11 cellular contexts compared by ENCODE assay signal in the genomic region with DNA sequence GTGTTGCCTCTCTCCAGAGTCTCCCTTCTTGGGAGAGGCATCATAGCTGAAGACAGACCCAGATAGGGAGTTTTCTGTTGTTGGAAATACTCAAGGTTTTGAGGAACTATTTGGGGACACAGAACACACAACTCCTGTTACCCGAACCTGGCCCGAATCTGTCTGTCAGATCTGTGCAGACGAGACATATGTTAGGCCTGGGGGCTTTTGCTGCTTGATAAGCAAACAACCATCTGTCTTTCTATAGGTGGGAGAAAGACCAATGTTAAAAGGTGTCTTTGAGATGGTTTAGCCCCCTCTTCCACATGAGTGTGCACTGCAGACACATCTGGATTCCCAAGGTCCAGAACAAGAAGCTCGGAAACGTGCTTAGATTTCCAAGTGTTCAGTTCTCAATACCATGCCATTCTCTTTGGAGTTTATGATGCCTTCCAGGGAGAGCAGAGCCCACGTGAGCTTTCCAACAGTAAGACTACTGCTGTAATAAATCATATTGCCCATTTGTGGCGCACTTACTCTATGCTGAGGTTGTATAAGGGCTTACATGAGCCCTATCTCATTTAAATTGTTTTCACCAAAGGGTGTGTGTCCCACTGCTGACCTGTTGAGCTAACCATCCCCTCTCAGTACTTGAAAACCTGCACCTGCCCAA. TPM values are rescaled to one million over a fixed set of nuclear protein-coding genes. Genes with fewer than 3 reads are reported as not detected.
A peak's percentile ranks its signal among the peaks of the same experiment; 100 is the strongest.
DNase-seq lines count a peak whose midpoint lies in the region; ATAC-seq and TF ChIP-seq lines count a peak whose summit lies in the region.
"Had no signal": no experiment of that assay in that cellular context is flagged by ENCODE, and none has a peak within 500 bp of the region (broad histone marks: within the 10 kb centered on the region; RNA-seq: fewer than 3 reads in every experiment).

No MANE protein-coding gene starts in this region.

- H3K4me3 ChIP-seq in RWPE2 (ENCODE audit: severe bottlenecking) = no peak overlapping the region
- no peak overlapping the region for H3K4me3 ChIP-seq in CD8-positive, alpha-beta memory T cell (ENCODE audit: low read length)
- H3K4me3 ChIP-seq: cardiac muscle cell, prostate gland, SJCRH30 had no signal

- H3K27me3 Mint-ChIP-seq in osteocyte (ENCODE audit: unreplicated experiment) = no peaks in the 10 kb centered on the region
- peaks cover 3 to 4% of the 10 kb centered on the region in 2 donors for H3K27me3 Mint-ChIP-seq in CD8-positive, alpha-beta memory T cell

- CTCF ChIA-PET in CD8-positive, alpha-beta memory T cell (lab: Charles Lee) = interaction anchor here (0.8 to 4.9 kb wide), 6 partner anchors 8 to 205 kb away, joined by 3 to 30 read pairs (median 4); a partner anchor contains a TSS

- H3K27ac ChIP-seq in RWPE2 (ENCODE audit: poor library complexity, severe bottlenecking) = peak overlapping the region; percentile 3
- H3K27ac ChIP-seq in CD8-positive, alpha-beta memory T cell (ENCODE audit: low read depth, low read length) = no peak overlapping the region
- H3K27ac ChIP-seq: cardiac muscle cell, prostate gland, SJCRH30 had no signal

- peak overlapping the region; percentile 4 for H3K27ac Mint-ChIP-seq in osteocyte (ENCODE audit: unreplicated experiment)
- peak overlapping the region in 3 of 8 donors; percentile 29 to 85 (median 54) for H3K27ac Mint-ChIP-seq in CD8-positive, alpha-beta memory T cell

- no peaks in the 10 kb centered on the region for H3K36me3 ChIP-seq in RWPE2 (ENCODE audit: low read depth)
- H3K36me3 ChIP-seq in CD8-positive, alpha-beta memory T cell (ENCODE audit: insufficient read depth, low read length) = no peaks in the 10 kb centered on the region
- H3K36me3 ChIP-seq: cardiac muscle cell, prostate gland, SJCRH30 had no signal

- peaks cover 17% of the 10 kb centered on the region for H3K4me1 ChIP-seq in RWPE2 (ENCODE audit: insufficient read depth, poor library complexity, severe bottlenecking)
- no peaks in the 10 kb centered on the region for H3K4me1 ChIP-seq in CD8-positive, alpha-beta memory T cell (ENCODE audit: insufficient read depth, low read length)
- H3K4me1 ChIP-seq: prostate gland, SJCRH30 had no signal

- no peak overlapping the region for H3K4me3 Mint-ChIP-seq in osteocyte (ENCODE audit: unreplicated experiment)
- H3K4me3 Mint-ChIP-seq in CD8-positive, alpha-beta memory T cell = peak overlapping the region in 1 of 7 donors; percentile 71

- H3K4me1 Mint-ChIP-seq in osteocyte (ENCODE audit: unreplicated experiment) = peaks cover 13% of the 10 kb centered on the region
- H3K4me1 Mint-ChIP-seq in CD8-positive, alpha-beta memory T cell = peaks cover 2 to 14% (median 12%) of the 10 kb centered on the region in 3 donors

- no peak for ATAC-seq in RWPE2 (ENCODE audit: low read depth)

- POLR2A ChIA-PET in CD8-positive, alpha-beta memory T cell (lab: Charles Lee) = interaction anchor here (0.7 kb wide), 1 partner anchor 925 kb away, joined by 3 read pairs; no protein-coding TSS in a partner anchor

- H3K9me3 Mint-ChIP-seq in osteocyte (ENCODE audit: unreplicated experiment) = no peaks in the 10 kb centered on the region
- no peaks in the 10 kb centered on the region for H3K9me3 Mint-ChIP-seq in CD8-positive, alpha-beta memory T cell

- TF ChIP-seq CTCF in GM10266 (IDR thresholded peaks at IDR 0.05; ENCODE audit: control insufficient read depth, insufficient read depth, low read depth, missing control alignments) (peak; percentile 33), GM20000 (IDR thresholded peaks at IDR 0.05; ENCODE audit: extremely low read depth, missing control alignments) (peak; percentile 11), RWPE2 (IDR thresholded peaks at IDR 0.05; ENCODE audit: poor library complexity, severe bottlenecking) (no peak), osteocyte (IDR thresholded peaks at IDR 0.05) (no peak)

- no peak for DNase-seq in GM10266 (ENCODE audit: extremely low spot score)
- no peak for DNase-seq in GM20000 (ENCODE audit: low spot score)
- peak; percentile 59 for DNase-seq in RWPE2 (ENCODE audit: low spot score)
- DNase-seq in osteocyte (ENCODE audit: extremely low spot score, unreplicated experiment) = peak; percentile 44
- DNase-seq in NCI-H524 (lab: John Stamatoyannopoulos, UW) = no peak
- DNase-seq in DMS53 treated with DMSO at 0.1 percent for 48 hours (lab: John Stamatoyannopoulos, UW; ENCODE audit: unreplicated experiment) = no peak
- no peak for DNase-seq in CD8-positive, alpha-beta memory T cell
- DNase-seq: NCI-H446 treated with DMSO at 0.1 percent for 48 hours, SJCRH30 had no signal

- no peaks in the 10 kb centered on the region for H3K36me3 Mint-ChIP-seq in osteocyte (ENCODE audit: unreplicated experiment)
- peaks cover 0 to 16% (median 2%) of the 10 kb centered on the region in 3 donors for H3K36me3 Mint-ChIP-seq in CD8-positive, alpha-beta memory T cell

- no peaks in the 10 kb centered on the region for H3K9me3 ChIP-seq in RWPE2 (ENCODE audit: severe bottlenecking)
- no peaks in the 10 kb centered on the region for H3K9me3 ChIP-seq in CD8-positive, alpha-beta memory T cell (ENCODE audit: low read length)
- H3K9me3 ChIP-seq: prostate gland, SJCRH30 had no signal

- H3K27me3 ChIP-seq in RWPE2 (ENCODE audit: insufficient read depth, poor library complexity, severe bottlenecking) = no peaks in the 10 kb centered on the region
- no peaks in the 10 kb centered on the region for H3K27me3 ChIP-seq in CD8-positive, alpha-beta memory T cell (ENCODE audit: insufficient read depth, low read length, poor library complexity, severe bottlenecking)
- H3K27me3 ChIP-seq: cardiac muscle cell, SJCRH30 had no signal

RNA-seq across cellular contexts. Expression of a gene that starts 3.8 kb away (rescaled TPM):
- 66.9 and 67.0 TPM in 2 replicates for total RNA-seq in osteocyte
- total RNA-seq in CD8-positive, alpha-beta memory T cell = 10 to 100 TPM; 69.2 to 72.8 TPM
- 24.9 TPM for polyA plus RNA-seq in CD8-positive, alpha-beta memory T cell

RNA-seq across cellular contexts. Expression of a gene that starts 45.3 kb away (rescaled TPM):
- 13.1 and 13.6 TPM in 2 replicates for total RNA-seq in osteocyte
- total RNA-seq in CD8-positive, alpha-beta memory T cell = 10 to 100 TPM; 15.3 to 18.6 TPM
- 6.8 TPM for polyA plus RNA-seq in CD8-positive, alpha-beta memory T cell

Comparison
In these comparisons a context has a peak if more than half of its experiments do, and no peak if none do; other contexts are left out.
1. DNase-seq: peak in RWPE2 (single experiment) and osteocyte (single experiment); none in GM10266 (single experiment), GM20000 (single experiment), NCI-H524 (0 of 2), DMS53 treated with DMSO at 0.1 percent for 48 hours (single experiment) and CD8-positive, alpha-beta memory T cell (0 of 5).
2. CTCF ChIP-seq: peak in GM10266 (single experiment) and GM20000 (single experiment); none in RWPE2 (single experiment) and osteocyte (single experiment).